In the genomic region with DNA sequence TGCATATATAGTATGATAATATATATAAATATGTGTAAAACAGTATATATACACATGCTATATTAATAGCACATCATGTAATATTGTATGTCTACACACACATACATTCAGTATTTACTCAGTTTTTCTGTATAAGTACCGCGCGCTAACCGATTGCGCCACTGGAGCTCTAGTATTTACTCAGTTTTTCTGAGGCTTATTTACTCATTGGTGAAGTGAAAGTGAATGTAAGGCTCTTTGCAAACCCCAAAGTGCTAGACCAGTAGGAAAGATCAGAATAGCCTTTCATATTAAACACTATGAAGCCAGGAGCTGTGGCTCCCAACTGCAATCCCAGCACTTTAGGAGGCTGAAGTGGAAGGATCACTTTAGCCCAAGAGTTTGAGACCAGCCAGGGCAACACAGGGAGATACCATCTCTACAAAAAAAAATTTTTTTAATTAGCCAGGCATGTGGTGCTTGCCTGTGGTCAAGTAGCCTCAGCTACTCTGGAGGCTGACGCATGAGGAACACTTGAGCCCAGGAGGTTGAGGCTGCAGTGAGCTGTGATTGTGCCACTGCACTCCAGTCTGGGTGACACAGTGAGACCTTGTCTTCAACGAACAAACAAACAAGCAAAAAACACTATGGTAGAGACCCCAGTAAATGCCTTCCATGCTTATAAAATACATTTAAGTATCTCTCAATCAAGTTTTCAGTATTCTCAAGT, we compare ENCODE assay signal across 2 cellular contexts.
TF ChIP-seq lines count a peak whose summit lies in the region.

No MANE protein-coding gene starts in this region.

TF ChIP-seq in IMR-90, 13 proteins besides CTCF, POLR2A, EP300 and RAD21:
- no peak for TF ChIP-seq FOS (IDR thresholded peaks at IDR 0.05; ENCODE audit: low read depth, low read length)
- no peak for TF ChIP-seq SMC3 (IDR thresholded peaks at IDR 0.05; ENCODE audit: low read depth, low read length)
- TF ChIP-seq RFX5 (IDR thresholded peaks at IDR 0.05; ENCODE audit: low read depth, low read length): no peak
- no peak for TF ChIP-seq CHD1 (IDR thresholded peaks at IDR 0.05; ENCODE audit: low read depth, low read length)
- TF ChIP-seq BHLHE40 (IDR thresholded peaks at IDR 0.05; ENCODE audit: low read depth, low read length): no peak
- no peak for TF ChIP-seq NFE2L2 (IDR thresholded peaks at IDR 0.05; ENCODE audit: low read depth, low read length)
- TF ChIP-seq MAZ (IDR thresholded peaks at IDR 0.05; ENCODE audit: borderline replicate concordance, low read depth, low read length): no peak
- TF ChIP-seq MAFK (IDR thresholded peaks at IDR 0.05; ENCODE audit: low read depth, low read length): no peak
- TF ChIP-seq, protein P1, sequence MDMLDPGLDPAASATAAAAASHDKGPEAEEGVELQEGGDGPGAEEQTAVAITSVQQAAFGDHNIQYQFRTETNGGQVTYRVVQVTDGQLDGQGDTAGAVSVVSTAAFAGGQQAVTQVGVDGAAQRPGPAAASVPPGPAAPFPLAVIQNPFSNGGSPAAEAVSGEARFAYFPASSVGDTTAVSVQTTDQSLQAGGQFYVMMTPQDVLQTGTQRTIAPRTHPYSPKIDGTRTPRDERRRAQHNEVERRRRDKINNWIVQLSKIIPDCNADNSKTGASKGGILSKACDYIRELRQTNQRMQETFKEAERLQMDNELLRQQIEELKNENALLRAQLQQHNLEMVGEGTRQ (IDR thresholded peaks at IDR 0.05; ENCODE audit: low read depth, low read length): no peak
- TF ChIP-seq RCOR1 (IDR thresholded peaks at IDR 0.05; ENCODE audit: insufficient replicate concordance, low read length): no peak
- TF ChIP-seq, protein P2, sequence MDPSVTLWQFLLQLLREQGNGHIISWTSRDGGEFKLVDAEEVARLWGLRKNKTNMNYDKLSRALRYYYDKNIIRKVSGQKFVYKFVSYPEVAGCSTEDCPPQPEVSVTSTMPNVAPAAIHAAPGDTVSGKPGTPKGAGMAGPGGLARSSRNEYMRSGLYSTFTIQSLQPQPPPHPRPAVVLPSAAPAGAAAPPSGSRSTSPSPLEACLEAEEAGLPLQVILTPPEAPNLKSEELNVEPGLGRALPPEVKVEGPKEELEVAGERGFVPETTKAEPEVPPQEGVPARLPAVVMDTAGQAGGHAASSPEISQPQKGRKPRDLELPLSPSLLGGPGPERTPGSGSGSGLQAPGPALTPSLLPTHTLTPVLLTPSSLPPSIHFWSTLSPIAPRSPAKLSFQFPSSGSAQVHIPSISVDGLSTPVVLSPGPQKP (IDR thresholded peaks at IDR 0.05; ENCODE audit: borderline replicate concordance, low read depth, low read length): no peak
- TF ChIP-seq MXI1 (IDR thresholded peaks at IDR 0.05; ENCODE audit: borderline replicate concordance, low read depth, low read length): no peak
- TF ChIP-seq CEBPB (IDR thresholded peaks at IDR 0.05; ENCODE audit: low read depth, low read length): no peak

TF ChIP-seq in liver, 16 proteins besides CTCF, POLR2A, EP300 and RAD21:
- TF ChIP-seq TAF1 (conservative IDR thresholded peaks at IDR 0.05): no peak
- TF ChIP-seq FOXA2 (IDR thresholded peaks at IDR 0.05): peak; percentile 17
- TF ChIP-seq HNF4G (IDR thresholded peaks at IDR 0.05): no peak
- TF ChIP-seq JUND (IDR thresholded peaks at IDR 0.05): no peak
- TF ChIP-seq SP1 (IDR thresholded peaks at IDR 0.05): peak; percentile 8
- TF ChIP-seq NR2F2 (IDR thresholded peaks at IDR 0.05): no peak
- TF ChIP-seq, protein P3, sequence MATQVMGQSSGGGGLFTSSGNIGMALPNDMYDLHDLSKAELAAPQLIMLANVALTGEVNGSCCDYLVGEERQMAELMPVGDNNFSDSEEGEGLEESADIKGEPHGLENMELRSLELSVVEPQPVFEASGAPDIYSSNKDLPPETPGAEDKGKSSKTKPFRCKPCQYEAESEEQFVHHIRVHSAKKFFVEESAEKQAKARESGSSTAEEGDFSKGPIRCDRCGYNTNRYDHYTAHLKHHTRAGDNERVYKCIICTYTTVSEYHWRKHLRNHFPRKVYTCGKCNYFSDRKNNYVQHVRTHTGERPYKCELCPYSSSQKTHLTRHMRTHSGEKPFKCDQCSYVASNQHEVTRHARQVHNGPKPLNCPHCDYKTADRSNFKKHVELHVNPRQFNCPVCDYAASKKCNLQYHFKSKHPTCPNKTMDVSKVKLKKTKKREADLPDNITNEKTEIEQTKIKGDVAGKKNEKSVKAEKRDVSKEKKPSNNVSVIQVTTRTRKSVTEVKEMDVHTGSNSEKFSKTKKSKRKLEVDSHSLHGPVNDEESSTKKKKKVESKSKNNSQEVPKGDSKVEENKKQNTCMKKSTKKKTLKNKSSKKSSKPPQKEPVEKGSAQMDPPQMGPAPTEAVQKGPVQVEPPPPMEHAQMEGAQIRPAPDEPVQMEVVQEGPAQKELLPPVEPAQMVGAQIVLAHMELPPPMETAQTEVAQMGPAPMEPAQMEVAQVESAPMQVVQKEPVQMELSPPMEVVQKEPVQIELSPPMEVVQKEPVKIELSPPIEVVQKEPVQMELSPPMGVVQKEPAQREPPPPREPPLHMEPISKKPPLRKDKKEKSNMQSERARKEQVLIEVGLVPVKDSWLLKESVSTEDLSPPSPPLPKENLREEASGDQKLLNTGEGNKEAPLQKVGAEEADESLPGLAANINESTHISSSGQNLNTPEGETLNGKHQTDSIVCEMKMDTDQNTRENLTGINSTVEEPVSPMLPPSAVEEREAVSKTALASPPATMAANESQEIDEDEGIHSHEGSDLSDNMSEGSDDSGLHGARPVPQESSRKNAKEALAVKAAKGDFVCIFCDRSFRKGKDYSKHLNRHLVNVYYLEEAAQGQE (IDR thresholded peaks at IDR 0.05): no peak
- TF ChIP-seq, protein P4, sequence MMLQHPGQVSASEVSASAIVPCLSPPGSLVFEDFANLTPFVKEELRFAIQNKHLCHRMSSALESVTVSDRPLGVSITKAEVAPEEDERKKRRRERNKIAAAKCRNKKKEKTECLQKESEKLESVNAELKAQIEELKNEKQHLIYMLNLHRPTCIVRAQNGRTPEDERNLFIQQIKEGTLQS (IDR thresholded peaks at IDR 0.05): no peak
- TF ChIP-seq, protein P5, sequence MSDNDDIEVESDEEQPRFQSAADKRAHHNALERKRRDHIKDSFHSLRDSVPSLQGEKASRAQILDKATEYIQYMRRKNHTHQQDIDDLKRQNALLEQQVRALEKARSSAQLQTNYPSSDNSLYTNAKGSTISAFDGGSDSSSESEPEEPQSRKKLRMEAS (IDR thresholded peaks at IDR 0.05): no peak
- TF ChIP-seq YY1 (IDR thresholded peaks at IDR 0.05): no peak
